Comparison of ENCODE assay signal across 8 cellular contexts in genomic region chr2:177617849-177618248, GRCh38.
A peak's percentile ranks its signal among the peaks of the same experiment; 100 is the strongest.
DNase-seq lines count a peak whose midpoint lies in the region; ATAC-seq and TF ChIP-seq lines count a peak whose summit lies in the region.

No MANE protein-coding gene starts in this region.

- H3K9me3 ChIP-seq in lung (ENCODE audit: control insufficient read depth in 2 of 2, insufficient read depth in 1 of 2, low read length in 1 of 2) (no peaks in the 10 kb centered on the region), transverse colon (no peaks in the 10 kb centered on the region)

- peak overlapping the region; percentile 68 for H3K4me3 ChIP-seq in astrocyte of the cerebellum (ENCODE audit: low read depth, low read length)
- peak overlapping the region; percentile 82 for H3K4me3 ChIP-seq in lung
- peak overlapping the region in 3 of 4 donors; percentile 67 to 76 (median 74) for H3K4me3 ChIP-seq in transverse colon

- H3K4me1 ChIP-seq in lung (ENCODE audit: control insufficient read depth in 2 of 2, insufficient read depth in 2 of 2, low read length in 2 of 2) (peaks cover 5 to 6% of the 10 kb centered on the region in 2 donors), transverse colon (peaks cover 0 to 8% (median 5%) of the 10 kb centered on the region in 4 donors)

- peaks cover 3% of the 10 kb centered on the region for H3K4me1 Mint-ChIP-seq in activated naive CD4-positive, alpha-beta T cell treated with anti-CD3 and anti-CD28 coated beads for 36 hours (ENCODE audit: low read depth)

- no peaks in the 10 kb centered on the region for H3K27me3 ChIP-seq in lung (ENCODE audit: control insufficient read depth, insufficient read depth)
- H3K27me3 ChIP-seq in transverse colon = no peaks in the 10 kb centered on the region

- no peak overlapping the region for H3K27ac Mint-ChIP-seq in activated naive CD4-positive, alpha-beta T cell treated with anti-CD3 and anti-CD28 coated beads for 36 hours

- H3K4me3 Mint-ChIP-seq in activated naive CD4-positive, alpha-beta T cell treated with anti-CD3 and anti-CD28 coated beads for 36 hours = peak overlapping the region; percentile 93

- 88 to 90% methylated on average over 9 of the region's 9 CpGs for WGBS in lung, 2 donors
- 88 to 100% methylated on average over 1 to 9 of the region's 9 CpGs for WGBS in transverse colon (ENCODE audit: low coverage in 1 of 2), 2 donors

- intact Hi-C loops in activated naive CD4-positive, alpha-beta T cell treated with anti-CD3 and anti-CD28 coated beads for 36 hours (cut with micrococcal nuclease) = loop anchor here (1.0 to 5.0 kb wide), 7 partner anchors 65 to 1615 kb away; partner anchors contain the start of genes AGPS, HNRNPA3, LNPK and NFE2L2
- intact Hi-C loops in transverse colon (cut with DNase I; ENCODE audit: low total_unique reads) = no loop called here

- CTCF ChIA-PET in activated naive CD4-positive, alpha-beta T cell treated with anti-CD3 and anti-CD28 coated beads for 36 hours (lab: Charles Lee) = interaction anchor here (0.6 to 1.4 kb wide), 2 partner anchors 13 to 63 kb away, joined by 4 to 5 read pairs; no protein-coding TSS in a partner anchor

- H3K9me3 Mint-ChIP-seq in activated naive CD4-positive, alpha-beta T cell treated with anti-CD3 and anti-CD28 coated beads for 36 hours = peaks cover 3% of the 10 kb centered on the region

- DNase-seq in activated naive CD4-positive, alpha-beta T cell treated with anti-CD3 and anti-CD28 coated beads for 36 hours = no peak
- DNase-seq in activated naive CD4-positive, alpha-beta T cell treated with anti-CD3 and anti-CD28 coated beads, Interleukin-2, amount 50 U/mL, for 16 hours = no peak
- DNase-seq in astrocyte of the cerebellum (ENCODE audit: low read depth) (no peak), lung (ENCODE audit: low spot score) (no peak), transverse colon (no peak), NCI-H2107 treated with DMSO at 0.1 percent for 48 hours (lab: John Stamatoyannopoulos, UW; ENCODE audit: unreplicated experiment) (no peak)
- DNase-seq in stimulated activated CD4-positive, alpha-beta T cell treated with anti-CD3 and anti-CD28 coated beads, Interleukin-4, amount 100 ng/mL, for 4 hours = no peak

- no peaks in the 10 kb centered on the region for H3K27me3 Mint-ChIP-seq in activated naive CD4-positive, alpha-beta T cell treated with anti-CD3 and anti-CD28 coated beads for 36 hours (ENCODE audit: low read depth)

- H3K27ac ChIP-seq in lung (ENCODE audit: low read depth in 1 of 2, low read length in 1 of 2) (peak overlapping the region; percentile 98), transverse colon (peak overlapping the region; percentile 90 to 98 (median 91))

- no peak for TF ChIP-seq POLR2A in transverse colon (IDR thresholded peaks at IDR 0.05)

- H3K36me3 Mint-ChIP-seq in activated naive CD4-positive, alpha-beta T cell treated with anti-CD3 and anti-CD28 coated beads for 36 hours (ENCODE audit: low read depth) = no peaks in the 10 kb centered on the region

- no peak for TF ChIP-seq CTCF in astrocyte of the cerebellum (IDR thresholded peaks at IDR 0.05; ENCODE audit: low read depth, low read length, missing control alignments)
- TF ChIP-seq CTCF in lung (IDR thresholded peaks at IDR 0.05; ENCODE audit: control extremely low read depth, extremely low read depth) = no peak
- TF ChIP-seq CTCF in transverse colon (IDR thresholded peaks at IDR 0.05) = no peak

- in situ Hi-C loops in astrocyte of the cerebellum (cut with HindIII; ENCODE audit: low sequenced_read_pairs) (loop anchor here (25.0 kb wide), 1 partner anchor 281 kb away; no protein-coding TSS in a partner anchor), transverse colon (cut with MboI; ENCODE audit: low pct_ligation_motif_present in 1 of 4, low pct_unique_long_range_greater_than_20kb in 1 of 4, low sequenced_read_pairs in 3 of 4) (loop anchor here (25.0 kb wide), 2 partner anchors 281 to 456 kb away; no protein-coding TSS in a partner anchor)

- no peak for ATAC-seq in lung (ENCODE audit: insufficient read depth, low FRiP score)
- ATAC-seq in HG03469 (IDR thresholded peaks at IDR 0.05; ENCODE audit: unreplicated experiment) = no peak

- no peak for TF ChIP-seq EP300 in transverse colon (IDR thresholded peaks at IDR 0.05; ENCODE audit: low read depth)

- H3K36me3 ChIP-seq in lung (ENCODE audit: control insufficient read depth in 2 of 2, insufficient read depth in 2 of 2, low read length in 2 of 2) (peaks cover 0 to 3% of the 10 kb centered on the region in 2 donors), transverse colon (no peaks in the 10 kb centered on the region)
